16 cellular contexts compared by ENCODE assay signal in genomic region chr3:155367510-155367909, GRCh38.
DNase-seq lines count a peak whose midpoint lies in the region; ATAC-seq and TF ChIP-seq lines count a peak whose summit lies in the region.
"Had no signal": no experiment of that assay in that cellular context is flagged by ENCODE, and none has a peak within 500 bp of the region (broad histone marks: within the 10 kb centered on the region; RNA-seq: fewer than 3 reads in every experiment).

No MANE protein-coding gene starts in this region.

- no peak for ATAC-seq in left cardiac atrium
- ATAC-seq in HG03378 (IDR thresholded peaks at IDR 0.05; ENCODE audit: unreplicated experiment): no peak
- ATAC-seq in GM21786 (IDR thresholded peaks at IDR 0.05; ENCODE audit: unreplicated experiment): no peak
- ATAC-seq in GM19467 (IDR thresholded peaks at IDR 0.05; ENCODE audit: unreplicated experiment): no peak
- ATAC-seq: GM12878, PC-3 had no signal

- intact Hi-C loops in left ventricle myocardium inferior (cut with micrococcal nuclease): no loop called here
- intact Hi-C loops in left cardiac atrium (cut with DNase I): no loop called here
- intact Hi-C loops in OCI-LY7 (cut with micrococcal nuclease; ENCODE audit: unreplicated experiment): no loop called here

- no peaks in the 10 kb centered on the region for H4K20me1 ChIP-seq in OCI-LY7 (ENCODE audit: insufficient read depth, low read length)

- DNase-seq in left ventricle myocardium inferior (no peak), left cardiac atrium (no peak), OCI-LY7 (ENCODE audit: low spot score) (peak; percentile 24), KBM-7 (no peak)
- DNase-seq: Caco-2, HFFc6, NCI-H1436 treated with DMSO at 0.1 percent for 48 hours, NCI-H2081 treated with DMSO at 0.1 percent for 48 hours, NCI-H526, PC-3, SK-N-SH had no signal

- H3K4me1 ChIP-seq in left ventricle myocardium inferior: peaks cover 50% of the 10 kb centered on the region
- H3K4me1 ChIP-seq in OCI-LY7 (ENCODE audit: insufficient read depth, low read length, poor library complexity, severe bottlenecking): peaks cover 22% of the 10 kb centered on the region
- peaks cover 70% of the 10 kb centered on the region for H3K4me1 ChIP-seq in iPS-18a (ENCODE audit: control insufficient read depth, low read depth, low read length)

- peak overlapping the region; percentile 77 for H2AFZ ChIP-seq in OCI-LY7 (ENCODE audit: low read length)

- in situ Hi-C loops in KBM-7 (cut with MboI; ENCODE audit: low pct_unique_long_range_greater_than_20kb, low sequenced_read_pairs): no loop called here

- H3K9me3 ChIP-seq in left ventricle myocardium inferior (replicated peaks) (peaks cover 18% of the 10 kb centered on the region), OCI-LY7 (ENCODE audit: low read length) (peaks cover 25% of the 10 kb centered on the region; the same call in 1 of the 2 replicates), iPS-18a (ENCODE audit: control insufficient read depth, low read depth, low read length) (peaks cover 2% of the 10 kb centered on the region)
- H3K9me3 ChIP-seq: SK-N-SH had no signal

- CTCF ChIA-PET in OCI-LY7 (lab: Charles Lee; ENCODE audit: unreplicated experiment): no interaction called here

- H3K4me2 ChIP-seq in OCI-LY7 (ENCODE audit: low read length): peak overlapping the region; percentile 51
- H3K4me2 ChIP-seq: SK-N-SH had no signal

- no peaks in the 10 kb centered on the region for H3K79me2 ChIP-seq in OCI-LY7 (ENCODE audit: insufficient read depth, low read depth, low read length)

- TF ChIP-seq CTCF in left ventricle myocardium inferior (IDR thresholded peaks at IDR 0.05; ENCODE audit: borderline replicate concordance): no peak
- no peak for TF ChIP-seq CTCF in OCI-LY7 (conservative IDR thresholded peaks at IDR 0.05; ENCODE audit: low read length)

- H3K9ac ChIP-seq in iPS-18a (ENCODE audit: low read length): peak overlapping the region; percentile 26
- H3K9ac ChIP-seq: SK-N-SH had no signal

- H3K27me3 ChIP-seq in left ventricle myocardium inferior (ENCODE audit: low read depth) (no peaks in the 10 kb centered on the region), iPS-18a (ENCODE audit: control insufficient read depth, insufficient read depth, low read length) (peaks cover 18% of the 10 kb centered on the region)

- no peaks in the 10 kb centered on the region for H3K9me2 ChIP-seq in OCI-LY7 (ENCODE audit: insufficient read depth, low read length)
- H3K9me2 ChIP-seq: SK-N-SH had no signal

- peak overlapping the region; percentile 80 for H3K27ac ChIP-seq in left ventricle myocardium inferior (replicated peaks)
- peak overlapping the region; percentile 45 for H3K27ac ChIP-seq in OCI-LY7 (ENCODE audit: low read depth, low read length, poor library complexity, severe bottlenecking)
- peak overlapping the region; percentile 25 for H3K27ac ChIP-seq in iPS-18a (ENCODE audit: low read length)

- POLR2A ChIA-PET in OCI-LY7 (lab: Charles Lee): interaction anchor here (0.6 kb wide), 1 partner anchor 157 kb away, joined by 4 read pairs; no protein-coding TSS in a partner anchor

- H3K36me3 ChIP-seq in left ventricle myocardium inferior: no peaks in the 10 kb centered on the region
- no peaks in the 10 kb centered on the region; the same call in 1 of the 2 replicates for H3K36me3 ChIP-seq in OCI-LY7 (ENCODE audit: insufficient read depth, low read length)
- no peaks in the 10 kb centered on the region for H3K36me3 ChIP-seq in iPS-18a (ENCODE audit: control insufficient read depth, low read depth, low read length)

- H3K4me3 ChIP-seq in left ventricle myocardium inferior (no peak overlapping the region), OCI-LY7 (ENCODE audit: low read depth, low read length, poor library complexity, severe bottlenecking) (peak overlapping the region; percentile 24), iPS-18a (ENCODE audit: low read length) (no peak overlapping the region)
- H3K4me3 ChIP-seq: GM12878 had no signal

- BruUV-seq in OCI-LY7 (replicated peaks; lab: Mats Ljungman, UMichigan): no TSS peak

Comparison
In these comparisons a context has a peak if more than half of its experiments do, and no peak if none do; other contexts are left out.
1. H3K27ac ChIP-seq: peak in every context shown above with its lines; median percentile 80 in left ventricle myocardium inferior; 45 in OCI-LY7; 25 in iPS-18a.